Comparison of ENCODE assay signal across 8 cellular contexts in the genomic region with DNA sequence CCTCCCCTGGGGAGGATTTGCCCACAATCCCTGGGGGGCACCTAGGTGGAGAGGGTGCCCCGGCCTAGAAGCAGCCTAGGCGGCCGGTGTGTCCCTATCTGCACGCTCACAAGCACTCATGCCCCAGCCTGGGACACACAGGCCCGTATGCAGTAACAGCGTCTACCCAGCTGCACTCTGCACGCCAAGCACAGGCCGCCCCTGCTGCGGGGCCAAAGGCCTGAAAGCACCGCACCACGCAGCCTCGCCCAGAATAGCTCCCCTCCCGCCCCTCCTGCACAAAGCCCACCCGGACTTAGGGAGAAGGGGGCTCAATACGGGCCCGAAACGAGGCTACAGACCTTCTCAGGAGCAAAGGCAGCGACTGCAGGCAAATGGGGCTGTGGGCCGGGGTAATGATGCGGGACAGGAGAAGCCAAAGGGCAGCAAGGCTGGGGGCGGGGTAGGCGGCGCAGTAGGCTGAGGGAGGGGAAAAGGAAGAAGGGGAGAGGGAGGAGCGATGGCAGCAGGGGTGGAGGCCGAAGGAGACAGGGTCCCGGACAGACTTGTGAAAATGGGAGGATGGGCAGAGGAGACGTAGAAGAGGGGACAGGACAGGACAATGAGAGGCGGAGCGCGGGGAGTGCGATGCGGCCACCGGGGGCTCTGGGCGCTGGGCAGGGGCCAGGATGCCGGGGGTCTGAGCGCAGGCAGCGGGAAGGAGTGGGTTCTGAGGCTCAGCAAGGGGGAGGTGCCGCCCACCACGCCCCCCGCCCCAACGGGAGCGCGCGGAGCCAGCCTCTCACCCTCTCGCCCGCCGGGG. TPM values are rescaled to one million over a fixed set of nuclear protein-coding genes. Genes with fewer than 3 reads are reported as not detected.
DNase-seq lines count a peak whose midpoint lies in the region; ATAC-seq and TF ChIP-seq lines count a peak whose summit lies in the region.

No MANE protein-coding gene starts in this region.

- TF ChIP-seq CTCF in C4-2B (conservative IDR thresholded peaks at IDR 0.05) (no peak), osteocyte (IDR thresholded peaks at IDR 0.05) (no peak)

- no peaks in the 10 kb centered on the region for H3K9me3 Mint-ChIP-seq in activated CD4-positive, alpha-beta memory T cell treated with anti-CD3 and anti-CD28 coated beads, Interleukin-2, amount 10 ng/mL, durations not matched to agents 7 days and 5 days
- no peaks in the 10 kb centered on the region for H3K9me3 Mint-ChIP-seq in osteocyte (ENCODE audit: unreplicated experiment)

- H3K36me3 Mint-ChIP-seq in activated CD4-positive, alpha-beta memory T cell treated with anti-CD3 and anti-CD28 coated beads, Interleukin-2, amount 10 ng/mL, durations not matched to agents 7 days and 5 days (ENCODE audit: low read depth) = no peaks in the 10 kb centered on the region
- H3K36me3 Mint-ChIP-seq in osteocyte (ENCODE audit: unreplicated experiment) = no peaks in the 10 kb centered on the region

- H3K4me1 Mint-ChIP-seq in activated CD4-positive, alpha-beta memory T cell treated with anti-CD3 and anti-CD28 coated beads, Interleukin-2, amount 10 ng/mL, durations not matched to agents 7 days and 5 days = peaks cover 2% of the 10 kb centered on the region
- H3K4me1 Mint-ChIP-seq in osteocyte (ENCODE audit: unreplicated experiment) = peaks cover 12% of the 10 kb centered on the region

- peak overlapping the region; percentile 53 for H3K27ac ChIP-seq in C4-2B

- H3K4me3 Mint-ChIP-seq in activated CD4-positive, alpha-beta memory T cell treated with anti-CD3 and anti-CD28 coated beads, Interleukin-2, amount 10 ng/mL, durations not matched to agents 7 days and 5 days = no peak overlapping the region
- H3K4me3 Mint-ChIP-seq in osteocyte (ENCODE audit: unreplicated experiment) = no peak overlapping the region

- DNase-seq in activated CD4-positive, alpha-beta memory T cell treated with anti-CD3 and anti-CD28 coated beads, Interleukin-2, amount 10 ng/mL, durations not matched to agents 7 days and 5 days = peak; percentile 15
- DNase-seq in Right ventricle myocardium inferior (ENCODE audit: missing footprints) (peak; percentile 73), osteocyte (ENCODE audit: extremely low spot score, unreplicated experiment) (peak; percentile 87), OCI-M1 (lab: John Stamatoyannopoulos, UW) (no peak), NOMO-1 treated with dmso at 0.1 percent for 144 hours (lab: John Stamatoyannopoulos, UW; ENCODE audit: unreplicated experiment) (no peak)

- H3K27me3 Mint-ChIP-seq in activated CD4-positive, alpha-beta memory T cell treated with anti-CD3 and anti-CD28 coated beads, Interleukin-2, amount 10 ng/mL, durations not matched to agents 7 days and 5 days = no peaks in the 10 kb centered on the region
- H3K27me3 Mint-ChIP-seq in osteocyte (ENCODE audit: unreplicated experiment) = peaks cover 2% of the 10 kb centered on the region

- CTCF ChIA-PET in activated CD4-positive, alpha-beta memory T cell treated with anti-CD3 and anti-CD28 coated beads, Interleukin-2, amount 10 ng/mL, durations not matched to agents 7 days and 5 days (lab: Charles Lee) = no interaction called here

- no peak overlapping the region for H3K27ac Mint-ChIP-seq in activated CD4-positive, alpha-beta memory T cell treated with anti-CD3 and anti-CD28 coated beads, Interleukin-2, amount 10 ng/mL, durations not matched to agents 7 days and 5 days
- no peak overlapping the region for H3K27ac Mint-ChIP-seq in osteocyte (ENCODE audit: unreplicated experiment)

- intact Hi-C loops in Right ventricle myocardium inferior (cut with DNase I) = no loop called here

- ATAC-seq in Right ventricle myocardium inferior (no peak), GM19452 (IDR thresholded peaks at IDR 0.05; ENCODE audit: unreplicated experiment) (no peak), HG02623 (IDR thresholded peaks at IDR 0.05; ENCODE audit: unreplicated experiment) (no peak)

- POLR2A ChIA-PET in activated CD4-positive, alpha-beta memory T cell treated with anti-CD3 and anti-CD28 coated beads, Interleukin-2, amount 10 ng/mL, durations not matched to agents 7 days and 5 days (lab: Charles Lee) = no interaction called here

RNA-seq across cellular contexts. Expression of a gene that starts 0.5 kb away (rescaled TPM):
- total RNA-seq in activated CD4-positive, alpha-beta memory T cell treated with anti-CD3 and anti-CD28 coated beads, Interleukin-2, amount 10 ng/mL, durations not matched to agents 7 days and 5 days = not detected
- total RNA-seq in Right ventricle myocardium inferior = not detected
- 2.5 and 3.4 TPM in 2 replicates for total RNA-seq in osteocyte

RNA-seq across cellular contexts. Expression of a gene that starts 23.0 kb away (rescaled TPM):
- under 1 TPM; 0.86 to 0.95 TPM for total RNA-seq in activated CD4-positive, alpha-beta memory T cell treated with anti-CD3 and anti-CD28 coated beads, Interleukin-2, amount 10 ng/mL, durations not matched to agents 7 days and 5 days
- total RNA-seq in Right ventricle myocardium inferior (3.2 TPM), osteocyte (10.3 and 12.5 TPM in 2 replicates)

Comparison
In these comparisons a context has a peak if more than half of its experiments do, and no peak if none do; other contexts are left out.
1. DNase-seq: peak in activated CD4-positive, alpha-beta memory T cell treated with anti-CD3 and anti-CD28 coated beads, Interleukin-2, amount 10 ng/mL, durations not matched to agents 7 days and 5 days (single experiment), Right ventricle myocardium inferior (single experiment) and osteocyte (single experiment); none in OCI-M1 (single experiment) and NOMO-1 treated with dmso at 0.1 percent for 144 hours (single experiment).